In genomic region chr6:150928882-150929281, GRCh38 we compare ENCODE assay signal across 14 cellular contexts.
DNase-seq lines count a peak whose midpoint lies in the region; ATAC-seq and TF ChIP-seq lines count a peak whose summit lies in the region.
"Had no signal": no experiment of that assay in that cellular context is flagged by ENCODE, and none has a peak within 500 bp of the region (broad histone marks: within the 10 kb centered on the region; RNA-seq: fewer than 3 reads in every experiment).

No MANE protein-coding gene starts in this region.

- H3K4me3 Mint-ChIP-seq in GM23338 (no peak overlapping the region), WTC11 (no peak overlapping the region)
- H3K4me3 Mint-ChIP-seq: effector memory CD8-positive, alpha-beta T cell; immature natural killer cell; naive thymus-derived CD4-positive, alpha-beta T cell had no signal

- H3K9me3 Mint-ChIP-seq in GM23338 (no peaks in the 10 kb centered on the region), WTC11 (no peaks in the 10 kb centered on the region)
- H3K9me3 Mint-ChIP-seq: effector memory CD8-positive, alpha-beta T cell; immature natural killer cell; naive thymus-derived CD4-positive, alpha-beta T cell had no signal

- H3K9me2 ChIP-seq in GM23338 (ENCODE audit: insufficient read depth) = no peaks in the 10 kb centered on the region

- no peak overlapping the region for H3K4me2 ChIP-seq in GM23338

- TF ChIP-seq POLR2A in tibial nerve (IDR thresholded peaks at IDR 0.05) = no peak

- H3K36me3 Mint-ChIP-seq in GM23338 (ENCODE audit: low read depth) = peaks cover 65% of the 10 kb centered on the region
- H3K36me3 Mint-ChIP-seq in WTC11 = peaks cover 37% of the 10 kb centered on the region
- H3K36me3 Mint-ChIP-seq: immature natural killer cell had no signal

- H3K4me1 ChIP-seq in BE2C (no peaks in the 10 kb centered on the region), GM23338 (ENCODE audit: insufficient read depth) (no peaks in the 10 kb centered on the region), tibial nerve (peaks cover 0 to 57% (median 3%) of the 10 kb centered on the region in 4 donors)

- CTCF ChIA-PET in WTC11 (lab: Charles Lee) = interaction anchor here (0.5 to 2.2 kb wide), 21 partner anchors 8 to 858 kb away, joined by 3 to 24 read pairs (median 3); partner anchors contain the start of gene MTHFD1L

- DNase-seq in BE2C (no peak), GM23338 (ENCODE audit: low spot score) (peak; percentile 63), WTC11 (ENCODE audit: low spot score) (peak; percentile 39), iPS-NIHi7 (ENCODE audit: extremely low spot score) (peak; percentile 59), tibial nerve (ENCODE audit: low spot score in 2 of 2) (no peak), substantia nigra (lab: John Stamatoyannopoulos, UW) (no peak), SHP77 (lab: John Stamatoyannopoulos, UW) (no peak), NOMO-1 treated with DMSO at 0.1 percent for 48 hours (lab: John Stamatoyannopoulos, UW; ENCODE audit: unreplicated experiment) (no peak)
- DNase-seq: activated CD4-positive, alpha-beta T cell treated with anti-CD3 and anti-CD28 coated beads, Interleukin-2, amount 50 U/mL, for 1 hour; activated naive CD4-positive, alpha-beta T cell treated with anti-CD3 and anti-CD28 coated beads, Interleukin-2, amount 50 U/mL, for 16 hours; effector memory CD8-positive, alpha-beta T cell; immature natural killer cell; naive thymus-derived CD4-positive, alpha-beta T cell; NCI-H2171 had no signal

- ATAC-seq in GM23338 (peak; percentile 94), WTC11 (peak; percentile 88)
- ATAC-seq: effector memory CD8-positive, alpha-beta T cell; naive thymus-derived CD4-positive, alpha-beta T cell had no signal

- H3K9me3 ChIP-seq in BE2C = no peaks in the 10 kb centered on the region
- H3K9me3 ChIP-seq in tibial nerve = no peaks in the 10 kb centered on the region

- TF ChIP-seq CTCF in BE2C (IDR thresholded peaks at IDR 0.05; ENCODE audit: low read depth, low read length) (peak; percentile 50), GM23338 (conservative IDR thresholded peaks at IDR 0.05; ENCODE audit: low read depth in 2 of 2) (peak; percentile 51 to 57), WTC11 (IDR thresholded peaks at IDR 0.05) (no peak; the same call in 1 of the 2 replicates), tibial nerve (IDR thresholded peaks at IDR 0.05) (peak in 1 of 5 experiments; percentile 7)

- no peaks in the 10 kb centered on the region for H3K79me2 ChIP-seq in GM23338 (replicated peaks; ENCODE audit: insufficient read depth)

- H3F3A ChIP-seq in GM23338 (replicated peaks; ENCODE audit: low read depth) = no peaks in the 10 kb centered on the region

- no peak overlapping the region for H2AFZ ChIP-seq in GM23338

- H3K27ac Mint-ChIP-seq in GM23338 (no peak overlapping the region), WTC11 (no peak overlapping the region)
- H3K27ac Mint-ChIP-seq: immature natural killer cell; naive thymus-derived CD4-positive, alpha-beta T cell had no signal

- WGBS in tibial nerve, 2 donors = 66 to 83% methylated on average over 3 of the region's 3 CpGs

- peaks cover 5% of the 10 kb centered on the region for H4K20me1 ChIP-seq in GM23338 (replicated peaks; ENCODE audit: insufficient read depth)

- POLR2A ChIA-PET in WTC11 (lab: Charles Lee) = no interaction called here

- peaks cover 2% of the 10 kb centered on the region for H3K27me3 Mint-ChIP-seq in GM23338 (ENCODE audit: insufficient read depth, low read depth, poor library complexity)
- H3K27me3 Mint-ChIP-seq in WTC11 (ENCODE audit: low read depth) = no peaks in the 10 kb centered on the region
- H3K27me3 Mint-ChIP-seq: effector memory CD8-positive, alpha-beta T cell; naive thymus-derived CD4-positive, alpha-beta T cell had no signal

- H3K4me3 ChIP-seq in BE2C (ENCODE audit: low read depth, low read length) (no peak overlapping the region), GM23338 (no peak overlapping the region), tibial nerve (no peak overlapping the region)

- 0 out of 2 replicates have a peak overlapping the region, but pooled peaks have one; percentile 59 for H3K27ac ChIP-seq in GM23338 (ENCODE audit: low read depth)
- H3K27ac ChIP-seq in tibial nerve = peak overlapping the region in 1 of 4 donors; percentile 0
- H3K27ac ChIP-seq in substantia nigra (ENCODE audit: low read depth, low read length, poor library complexity, severe bottlenecking) = no peak overlapping the region

- no peaks in the 10 kb centered on the region for H3K27me3 ChIP-seq in BE2C
- H3K27me3 ChIP-seq in GM23338 (ENCODE audit: insufficient read depth) = no peaks in the 10 kb centered on the region
- no peaks in the 10 kb centered on the region for H3K27me3 ChIP-seq in tibial nerve

- H3K36me3 ChIP-seq in BE2C (peaks cover 6% of the 10 kb centered on the region), GM23338 (ENCODE audit: insufficient read depth) (peaks cover 9% of the 10 kb centered on the region), tibial nerve (peaks cover 0 to 25% (median 0%) of the 10 kb centered on the region in 3 donors)

- TF ChIP-seq EP300 in tibial nerve (IDR thresholded peaks at IDR 0.05) = no peak

- H3K4me1 Mint-ChIP-seq in GM23338 = no peaks in the 10 kb centered on the region; the same call in 2 of the 3 replicates
- H3K4me1 Mint-ChIP-seq in WTC11 = no peaks in the 10 kb centered on the region
- H3K4me1 Mint-ChIP-seq: immature natural killer cell had no signal

TF ChIP-seq in GM23338, 12 proteins besides CTCF, POLR2A, EP300 and RAD21 (continues in another document):
- TF ChIP-seq NANOG (IDR thresholded peaks at IDR 0.05; ENCODE audit: borderline replicate concordance) = no peak

TF ChIP-seq in WTC11, 78 proteins besides CTCF, POLR2A, EP300 and RAD21:
- no peak for TF ChIP-seq HMGA2 (CRISPR knock-in tag; IDR thresholded peaks at IDR 0.05)
- no peak for TF ChIP-seq ZNF317 (CRISPR knock-in tag; IDR thresholded peaks at IDR 0.05; ENCODE audit: borderline replicate concordance, low read depth)
- no peak for TF ChIP-seq PREB (CRISPR knock-in tag; IDR thresholded peaks at IDR 0.05; ENCODE audit: borderline replicate concordance)
- no peak for TF ChIP-seq ATF6 (CRISPR knock-in tag; IDR thresholded peaks at IDR 0.05)
- no peak for TF ChIP-seq JUN (CRISPR knock-in tag; IDR thresholded peaks at IDR 0.05)
- TF ChIP-seq SMAD3 (CRISPR knock-in tag; IDR thresholded peaks at IDR 0.05; ENCODE audit: borderline replicate concordance) = no peak
- TF ChIP-seq MLX (CRISPR knock-in tag; IDR thresholded peaks at IDR 0.05) = no peak
TF ChIP-seq in WTC11: peak in this region for 0.

Comparison
In these comparisons a context has a peak if more than half of its experiments do, and no peak if none do; other contexts are left out.
1. DNase-seq: peak in GM23338 (single experiment), WTC11 (single experiment) and iPS-NIHi7 (single experiment); none in BE2C (single experiment), tibial nerve (0 of 2), substantia nigra (0 of 49), SHP77 (0 of 2) and NOMO-1 treated with DMSO at 0.1 percent for 48 hours (single experiment).